ENCODE assay signal across 5 cellular contexts in genomic region chr5:6616632-6617031, GRCh38.
"Had no signal": no experiment of that assay in that cellular context is flagged by ENCODE, and none has a peak within 500 bp of the region (broad histone marks: within the 10 kb centered on the region; RNA-seq: fewer than 3 reads in every experiment).

No MANE protein-coding gene starts in this region.

- H3K27me3 Mint-ChIP-seq: IgD-negative memory B cell had no signal

- H3K9me3 Mint-ChIP-seq: GM23338, H9, IgD-negative memory B cell had no signal

- H3K4me1 Mint-ChIP-seq: GM23338, H9 had no signal

- DNase-seq: H9, HCEC 1CT had no signal

- H3K27ac Mint-ChIP-seq: GM23338, IgD-negative memory B cell had no signal

- H3K4me3 Mint-ChIP-seq: GM23338, H9, IgD-negative memory B cell had no signal

- ATAC-seq: GM23338, HepG2 had no signal
